16 cellular contexts compared by ENCODE assay signal in genomic region chr2:231000211-231000904, GRCh38. TPM values are rescaled to one million over a fixed set of nuclear protein-coding genes. Genes with fewer than 3 reads are reported as not detected.
DNase-seq lines count a peak whose midpoint lies in the region; ATAC-seq and TF ChIP-seq lines count a peak whose summit lies in the region.
"Had no signal": no experiment of that assay in that cellular context is flagged by ENCODE, and none has a peak within 500 bp of the region (broad histone marks: within the 10 kb centered on the region; RNA-seq: fewer than 3 reads in every experiment).

No MANE protein-coding gene starts in this region.

- H3K27ac ChIP-seq in brain microvascular endothelial cell: no peak overlapping the region
- H3K27ac ChIP-seq: heart right ventricle, SJSA1, skin epidermis had no signal

- in situ Hi-C loops in brain microvascular endothelial cell (cut with HindIII; ENCODE audit: low pct_ligation_motif_present, low sequenced_read_pairs): no loop called here

- 0 out of 3 replicates have a peak, but pooled peaks have one; percentile 6 for TF ChIP-seq CTCF in GM12872 (IDR thresholded peaks at IDR 0.05; ENCODE audit: insufficient read depth, low read depth, low read length)
- TF ChIP-seq CTCF in brain microvascular endothelial cell (IDR thresholded peaks at IDR 0.05; ENCODE audit: low read depth, low read length, missing control alignments): peak; percentile 2

- DNase-seq in HT-29 (ENCODE audit: low spot score) (peak; percentile 40), brain microvascular endothelial cell (no peak), mucosa of gallbladder (ENCODE audit: low spot score) (peak; percentile 26), amygdala (lab: John Stamatoyannopoulos, UW) (no peak), COR-L47 (lab: John Stamatoyannopoulos, UW) (no peak)
- DNase-seq: activated naive CD4-positive, alpha-beta T cell treated with anti-CD3 and anti-CD28 coated beads for 36 hours; CD4-positive, CD25-positive, alpha-beta regulatory T cell; heart right ventricle; MV-4-11; NCI-H774 had no signal

- H3K36me3 ChIP-seq in brain microvascular endothelial cell (replicated peaks): no peaks in the 10 kb centered on the region
- H3K36me3 ChIP-seq: heart right ventricle, SJSA1 had no signal

- H3K27me3 ChIP-seq in brain microvascular endothelial cell (replicated peaks): peaks cover 11% of the 10 kb centered on the region

- ATAC-seq in HG02759 (IDR thresholded peaks at IDR 0.05; ENCODE audit: unreplicated experiment): no peak
- ATAC-seq: heart right ventricle had no signal

- no peak overlapping the region for H3K4me3 ChIP-seq in brain microvascular endothelial cell (ENCODE audit: low read depth, low read length)
- H3K4me3 ChIP-seq: heart right ventricle, SJSA1, skin epidermis had no signal

RNA-seq across cellular contexts. Expression of gene SPATA3, which starts 4.4 kb away (rescaled TPM):
- not detected in 2 replicates for total RNA-seq in HT-29 (2014; rRNA removed; shearing (Covaris generic))
- total RNA-seq in mucosa of gallbladder: not detected
- total RNA-seq: activated naive CD4-positive, alpha-beta T cell treated with anti-CD3 and anti-CD28 coated beads for 36 hours; bronchial epithelial cell; heart right ventricle; lung microvascular endothelial cell; SJSA1 had no signal

RNA-seq across cellular contexts. Expression of gene C2orf72, which starts 37.0 kb away (rescaled TPM):
- total RNA-seq in HT-29 (2014; rRNA removed; shearing (Covaris generic)): 2.1 and 4.1 TPM in 2 replicates
- total RNA-seq in mucosa of gallbladder: 34.2 TPM
- total RNA-seq: activated naive CD4-positive, alpha-beta T cell treated with anti-CD3 and anti-CD28 coated beads for 36 hours; bronchial epithelial cell; CD4-positive, CD25-positive, alpha-beta regulatory T cell; SJSA1 had no signal

RNA-seq across cellular contexts. Expression of gene PSMD1, which starts 56.3 kb away (rescaled TPM):
- 72.0 and 93.3 TPM in 2 replicates for total RNA-seq in HT-29 (2014; rRNA removed; shearing (Covaris generic))
- total RNA-seq in mucosa of gallbladder: 55.6 TPM

Comparison
In these comparisons a context has a peak if more than half of its experiments do, and no peak if none do; other contexts are left out.
1. DNase-seq: peak in HT-29 (single experiment) and mucosa of gallbladder (single experiment); none in brain microvascular endothelial cell (single experiment), amygdala (0 of 56) and COR-L47 (single experiment).